Comparison of ENCODE assay signal across 1 cellular context in genomic region chr3:48157950-48158376, GRCh38.
TF ChIP-seq lines count a peak whose summit lies in the region.

No MANE protein-coding gene starts in this region.

TF ChIP-seq in H1, 55 proteins besides CTCF, POLR2A, EP300 and RAD21:
- TF ChIP-seq CHD1 (IDR thresholded peaks at IDR 0.05; ENCODE audit: low read depth, low read length), result no peak
- TF ChIP-seq NANOG (IDR thresholded peaks at IDR 0.05; ENCODE audit: insufficient read depth, low read depth, low read length, poor library complexity, severe bottlenecking), result no peak
- no peak for TF ChIP-seq CREB1 (IDR thresholded peaks at IDR 0.05)
- peak; percentile 72 for TF ChIP-seq POLR2AphosphoS5 (IDR thresholded peaks at IDR 0.05; ENCODE audit: low read depth, low read length)
- no peak for TF ChIP-seq SAP30 (IDR thresholded peaks at IDR 0.05; ENCODE audit: insufficient read depth, insufficient replicate concordance, low read length)
- no peak for TF ChIP-seq CHD7 (IDR thresholded peaks at IDR 0.05; ENCODE audit: insufficient replicate concordance, low read length)
- TF ChIP-seq SP2 (IDR thresholded peaks at IDR 0.05; ENCODE audit: low read length), result no peak
- TF ChIP-seq SP4 (IDR thresholded peaks at IDR 0.05; ENCODE audit: low read length), result peak; percentile 64; the same call in 1 of the 2 replicates
- TF ChIP-seq GABPA (IDR thresholded peaks at IDR 0.05; ENCODE audit: borderline replicate concordance, insufficient read depth, low read length), result no peak; the same call in 1 of the 2 replicates
- no peak for TF ChIP-seq KDM1A (IDR thresholded peaks at IDR 0.05; ENCODE audit: borderline replicate concordance, low read length)
- TF ChIP-seq MAFK (IDR thresholded peaks at IDR 0.05; ENCODE audit: low read depth, low read length), result no peak
- no peak for TF ChIP-seq MAX (IDR thresholded peaks at IDR 0.05)
- TF ChIP-seq TEAD4 (IDR thresholded peaks at IDR 0.05; ENCODE audit: low read depth, low read length), result peak; percentile 75
- no peak for TF ChIP-seq ZNF274 (IDR thresholded peaks at IDR 0.05; ENCODE audit: borderline replicate concordance, extremely low read depth, low read length)
- no peak for TF ChIP-seq EGR1 (IDR thresholded peaks at IDR 0.05; ENCODE audit: borderline replicate concordance, low read depth, low read length)
- no peak for TF ChIP-seq BCL11A (IDR thresholded peaks at IDR 0.05; ENCODE audit: low read depth in 2 of 2, low read length in 2 of 2)
- TF ChIP-seq RNF2 (IDR thresholded peaks at IDR 0.05; ENCODE audit: borderline replicate concordance, low read depth, low read length, missing control alignments, poor library complexity, severe bottlenecking), result no peak
- TF ChIP-seq GTF2F1 (IDR thresholded peaks at IDR 0.05; ENCODE audit: borderline replicate concordance, low read depth, low read length), result no peak
- TF ChIP-seq HDAC2 (IDR thresholded peaks at IDR 0.05; ENCODE audit: borderline replicate concordance in 1 of 2, low read depth in 2 of 2, low read length in 2 of 2), result no peak
- TF ChIP-seq YY1 (IDR thresholded peaks at IDR 0.05; ENCODE audit: low read depth, low read length), result no peak
- no peak for TF ChIP-seq USF2 (IDR thresholded peaks at IDR 0.05; ENCODE audit: low read length)
- TF ChIP-seq CBX8 (IDR thresholded peaks at IDR 0.05; ENCODE audit: borderline replicate concordance, low read depth, low read length), result no peak
- no peak for TF ChIP-seq KDM5A (IDR thresholded peaks at IDR 0.05; ENCODE audit: low read length)
- no peak for TF ChIP-seq NRF1 (IDR thresholded peaks at IDR 0.05; ENCODE audit: low read depth, low read length)
- no peak for TF ChIP-seq SUZ12 (IDR thresholded peaks at IDR 0.05; ENCODE audit: low read length)
